ENCODE assay signal across 14 cellular contexts in genomic region chr6:38039497-38039896, GRCh38.
DNase-seq lines count a peak whose midpoint lies in the region; FAIRE-seq and TF ChIP-seq lines count a peak whose summit lies in the region.
"Had no signal": no experiment of that assay in that cellular context is flagged by ENCODE, and none has a peak within 500 bp of the region (broad histone marks: within the 10 kb centered on the region; RNA-seq: fewer than 3 reads in every experiment).

No MANE protein-coding gene starts in this region.

- no peak overlapping the region for H3K4me2 ChIP-seq in astrocyte (ENCODE audit: low read length)

- no peaks in the 10 kb centered on the region for H3K27me3 Mint-ChIP-seq in astrocyte (ENCODE audit: low read depth, unreplicated experiment)
- H3K27me3 Mint-ChIP-seq: CD4-positive, alpha-beta memory T cell had no signal

- H2AFZ ChIP-seq in astrocyte (ENCODE audit: low read depth, low read length), result no peak overlapping the region

- peaks cover 77% of the 10 kb centered on the region for H4K20me1 ChIP-seq in astrocyte (ENCODE audit: insufficient read depth, low read length)

- H3K4me3 Mint-ChIP-seq in astrocyte (ENCODE audit: unreplicated experiment), result no peak overlapping the region
- H3K4me3 Mint-ChIP-seq: CD4-positive, alpha-beta memory T cell had no signal

- H3K9me3 ChIP-seq in astrocyte (ENCODE audit: insufficient read depth, low read depth, low read length) (no peaks in the 10 kb centered on the region), WERI-Rb-1 (ENCODE audit: severe bottlenecking) (no peaks in the 10 kb centered on the region)
- H3K9me3 ChIP-seq: BE2C had no signal

- DNase-seq in HCEC 1CT, result peak; percentile 36
- DNase-seq in astrocyte (ENCODE audit: low read depth), result peak; percentile 23
- peak; percentile 35 for DNase-seq in iris pigment epithelial cell (ENCODE audit: low read depth)
- no peak for DNase-seq in T1000 (lab: John Stamatoyannopoulos, UW)
- DNase-seq in amniotic stem cell (lab: John Stamatoyannopoulos, UW), result no peak
- DNase-seq in stimulated activated CD4-positive, alpha-beta T cell treated with anti-CD3 and anti-CD28 coated beads, Interleukin-15, amount 100 ng/mL, for 24 hours, result no peak
- no peak for DNase-seq in WERI-Rb-1
- DNase-seq: BE2C; CD4-positive, alpha-beta memory T cell; DMS79 treated with DMSO at 0.1 percent for 48 hours had no signal

- TF ChIP-seq CTCF in astrocyte (IDR thresholded peaks at IDR 0.05; ENCODE audit: insufficient read depth, low read depth, low read length) (no peak), WERI-Rb-1 (IDR thresholded peaks at IDR 0.05; ENCODE audit: low read depth, low read length) (no peak)

- peaks cover 76% of the 10 kb centered on the region for H3K79me2 ChIP-seq in astrocyte (ENCODE audit: insufficient read depth, low read length)

- FAIRE-seq in astrocyte (lab: Jason Lieb, UNC), result no peak
- FAIRE-seq: A204.1, HepG2, HTR-8/SVneo had no signal

- no peaks in the 10 kb centered on the region for H3K9me3 Mint-ChIP-seq in astrocyte (ENCODE audit: unreplicated experiment)

- H3K4me3 ChIP-seq in astrocyte (ENCODE audit: insufficient read depth, low read depth, low read length) (no peak overlapping the region), WERI-Rb-1 (ENCODE audit: low read depth, low read length) (no peak overlapping the region)

- H3K36me3 Mint-ChIP-seq in astrocyte (ENCODE audit: low read depth, unreplicated experiment), result peaks cover 9% of the 10 kb centered on the region
- H3K36me3 Mint-ChIP-seq: CD4-positive, alpha-beta memory T cell had no signal

- H3K4me1 ChIP-seq in astrocyte (ENCODE audit: insufficient read depth, low read length), result no peaks in the 10 kb centered on the region

- H3K27me3 ChIP-seq in astrocyte (ENCODE audit: insufficient read depth, low read length) (no peaks in the 10 kb centered on the region), WERI-Rb-1 (ENCODE audit: insufficient read depth, low read depth, severe bottlenecking) (no peaks in the 10 kb centered on the region)
- H3K27me3 ChIP-seq: BE2C had no signal

- peaks cover 34% of the 10 kb centered on the region for H3K4me1 Mint-ChIP-seq in astrocyte (ENCODE audit: low read depth, unreplicated experiment)

- no peaks in the 10 kb centered on the region for H3K36me3 ChIP-seq in astrocyte (ENCODE audit: insufficient read depth, low read length)
- no peaks in the 10 kb centered on the region; the same call in 1 of the 2 replicates for H3K36me3 ChIP-seq in WERI-Rb-1
- H3K36me3 ChIP-seq: BE2C had no signal

- no peak overlapping the region for H3K27ac Mint-ChIP-seq in astrocyte (ENCODE audit: unreplicated experiment)

- no peak overlapping the region for H3K9ac ChIP-seq in astrocyte (ENCODE audit: low read length)

- H3K27ac ChIP-seq in astrocyte (ENCODE audit: low read depth, low read length) (no peak overlapping the region), WERI-Rb-1 (no peak overlapping the region)
- H3K27ac ChIP-seq: C4-2B had no signal

Comparison
In these comparisons a context has a peak if more than half of its experiments do, and no peak if none do; other contexts are left out.
1. DNase-seq: peak in HCEC 1CT (single experiment), astrocyte (single experiment) and iris pigment epithelial cell (single experiment); none in T1000 (single experiment), amniotic stem cell (single experiment), stimulated activated CD4-positive, alpha-beta T cell treated with anti-CD3 and anti-CD28 coated beads, Interleukin-15, amount 100 ng/mL, for 24 hours (single experiment) and WERI-Rb-1 (single experiment).